Comparison of ENCODE assay signal across 8 cellular contexts in genomic region chr1:108745980-108746381, GRCh38. TPM values are rescaled to one million over a fixed set of nuclear protein-coding genes. Genes with fewer than 3 reads are reported as not detected.
DNase-seq lines count a peak whose midpoint lies in the region; TF ChIP-seq lines count a peak whose summit lies in the region.

No MANE protein-coding gene starts in this region.

- H3K36me3 ChIP-seq in GM23248 (ENCODE audit: low read depth) (no peaks in the 10 kb centered on the region), SU-DHL-6 (ENCODE audit: low read length) (no peaks in the 10 kb centered on the region), esophagus squamous epithelium (no peaks in the 10 kb centered on the region), sigmoid colon (no peaks in the 10 kb centered on the region)

- in situ Hi-C loops in GM23248 (cut with MboI): no loop called here

- TF ChIP-seq POLR2A in esophagus squamous epithelium (IDR thresholded peaks at IDR 0.05): no peak
- no peak for TF ChIP-seq POLR2A in sigmoid colon (IDR thresholded peaks at IDR 0.05)

- H3K4me3 ChIP-seq in GM23248 (no peak overlapping the region), SU-DHL-6 (ENCODE audit: insufficient read depth, low read length, poor library complexity, severe bottlenecking) (no peak overlapping the region), esophagus squamous epithelium (peak overlapping the region in 3 of 4 donors; percentile 74 to 99 (median 92)), sigmoid colon (peak overlapping the region in 3 of 4 donors; percentile 68 to 87 (median 85))

- H3K9me3 ChIP-seq in GM23248 (ENCODE audit: low read depth) (no peaks in the 10 kb centered on the region), SU-DHL-6 (ENCODE audit: insufficient read depth, low read length) (no peaks in the 10 kb centered on the region), esophagus squamous epithelium (no peaks in the 10 kb centered on the region), sigmoid colon (no peaks in the 10 kb centered on the region)

- H3K79me2 ChIP-seq in GM23248 (ENCODE audit: insufficient read depth) (peaks cover 37% of the 10 kb centered on the region), SU-DHL-6 (ENCODE audit: insufficient read depth, low read length) (peaks cover 19% of the 10 kb centered on the region; the same call in 1 of the 2 replicates)

- H3K9me2 ChIP-seq in GM23248 (ENCODE audit: insufficient read depth): no peaks in the 10 kb centered on the region
- no peaks in the 10 kb centered on the region for H3K9me2 ChIP-seq in SU-DHL-6 (replicated peaks; ENCODE audit: insufficient read depth, low read length)

- H3K9ac ChIP-seq in GM23248 (no peak overlapping the region), SU-DHL-6 (ENCODE audit: low read length) (no peak overlapping the region)

- DNase-seq in GM23248 (no peak), esophagus squamous epithelium (lab: John Stamatoyannopoulos, UW) (no peak), sigmoid colon (no peak), NCI-H146 (lab: John Stamatoyannopoulos, UW) (no peak), H4 (ENCODE audit: low spot score) (no peak), activated gamma-delta T cell (lab: John Stamatoyannopoulos, UW) (no peak)
- no peak for DNase-seq in stimulated activated CD4-positive, alpha-beta T cell treated with anti-CD3 and anti-CD28 coated beads, Interleukin-4, amount 100 ng/mL, for 24 hours

- H3K27me3 ChIP-seq in GM23248 (replicated peaks; ENCODE audit: insufficient read depth) (no peaks in the 10 kb centered on the region), SU-DHL-6 (ENCODE audit: low read length) (no peaks in the 10 kb centered on the region), esophagus squamous epithelium (no peaks in the 10 kb centered on the region), sigmoid colon (no peaks in the 10 kb centered on the region)

- H3K4me2 ChIP-seq in GM23248 (ENCODE audit: unreplicated experiment): no peak overlapping the region
- H3K4me2 ChIP-seq in SU-DHL-6 (ENCODE audit: low read depth, low read length, poor library complexity, severe bottlenecking): peak overlapping the region; percentile 30

- H3K27ac ChIP-seq in GM23248: peak overlapping the region; percentile 99; the same call in 1 of the 2 replicates
- no peak overlapping the region for H3K27ac ChIP-seq in SU-DHL-6 (ENCODE audit: low read depth, low read length)
- peak overlapping the region; percentile 97 to 100 (median 98) for H3K27ac ChIP-seq in esophagus squamous epithelium
- peak overlapping the region; percentile 92 to 99 (median 98) for H3K27ac ChIP-seq in sigmoid colon

- TF ChIP-seq CTCF in SU-DHL-6 (IDR thresholded peaks at IDR 0.05; ENCODE audit: insufficient read depth, low read length, poor library complexity, severe bottlenecking): no peak
- TF ChIP-seq CTCF in esophagus squamous epithelium (IDR thresholded peaks at IDR 0.05): no peak
- TF ChIP-seq CTCF in sigmoid colon (IDR thresholded peaks at IDR 0.05): no peak

- H3K4me1 ChIP-seq in GM23248 (ENCODE audit: insufficient read depth): peaks cover 15% of the 10 kb centered on the region
- peaks cover 5 to 38% (median 13%) of the 10 kb centered on the region in 3 donors for H3K4me1 ChIP-seq in esophagus squamous epithelium
- peaks cover 0 to 35% (median 21%) of the 10 kb centered on the region in 4 donors for H3K4me1 ChIP-seq in sigmoid colon

- H2AFZ ChIP-seq in GM23248: peak overlapping the region; percentile 83
- peak overlapping the region; percentile 88 for H2AFZ ChIP-seq in SU-DHL-6 (ENCODE audit: low read depth, low read length, severe bottlenecking)

- intact Hi-C loops in esophagus squamous epithelium (cut with DNase I) (no loop called here), sigmoid colon (cut with DNase I) (loop anchor here (2.0 to 5.0 kb wide), 3 partner anchors 131 to 187 kb away; partner anchors contain the start of gene GPSM2)

- no peaks in the 10 kb centered on the region for H4K20me1 ChIP-seq in GM23248 (ENCODE audit: insufficient read depth)
- no peaks in the 10 kb centered on the region for H4K20me1 ChIP-seq in SU-DHL-6 (ENCODE audit: low read depth, low read length)

- WGBS in GM23248 (ENCODE audit: low coverage in 1 of 2, low lambda C conversion rate in 2 of 2, missing lambda C conversion rate in 2 of 2), 2 experiments: 5 to 11% methylated on average over 3 of the region's 3 CpGs
- 27 to 39% methylated on average over 3 of the region's 3 CpGs for WGBS in esophagus squamous epithelium, 2 donors
- 47 to 51% methylated on average over 3 of the region's 3 CpGs for WGBS in sigmoid colon, 2 donors

- TF ChIP-seq EP300 in sigmoid colon (IDR thresholded peaks at IDR 0.05): no peak

- H3F3A ChIP-seq in GM23248 (ENCODE audit: insufficient read depth): peaks cover 11% of the 10 kb centered on the region
- H3F3A ChIP-seq in SU-DHL-6 (ENCODE audit: insufficient read depth): peaks cover 10% of the 10 kb centered on the region; the same call in 1 of the 2 replicates

RNA-seq across cellular contexts. Expression of gene STXBP3, which starts 0.5 kb away (rescaled TPM):
- 26.8 and 42.3 TPM in 2 replicates for total RNA-seq in GM23248 (2014; rRNA removed; shearing (Covaris generic))
- polyA plus RNA-seq in GM23248 (2016; fragmentation: Nextera tagmentation; extraction: Ambion mirVana): 43.7 and 46.4 TPM in 2 replicates
- total RNA-seq in esophagus squamous epithelium: 10 to 100 TPM; 31.3 to 79.9 (median 45.3) TPM
- 100 to 1,000 TPM in 2 of 4 donors, 10 to 100 TPM in 2; 48.2 to 105 (median 94.1) TPM for total RNA-seq in sigmoid colon
- 10 to 100 TPM; 30.3 to 60.1 (median 52.3) TPM for polyA plus RNA-seq in sigmoid colon
- total RNA-seq in H4 (2014; rRNA removed; shearing (Covaris generic)): 30.9 and 38.1 TPM in 2 replicates

RNA-seq across cellular contexts. Expression of gene FNDC7, which starts 33.3 kb away (rescaled TPM):
- total RNA-seq in GM23248 (2014; rRNA removed; shearing (Covaris generic)): not detected in 2 replicates
- not detected in 2 replicates for polyA plus RNA-seq in GM23248 (2016; fragmentation: Nextera tagmentation; extraction: Ambion mirVana)
- total RNA-seq in esophagus squamous epithelium: not detected
- not detected for total RNA-seq in sigmoid colon
- not detected for polyA plus RNA-seq in sigmoid colon
- total RNA-seq in H4 (2014; rRNA removed; shearing (Covaris generic)): not detected in 2 replicates

RNA-seq across cellular contexts. Expression of gene PRPF38B, which starts 53.9 kb away (rescaled TPM):
- 9.7 and 10.9 TPM in 2 replicates for total RNA-seq in GM23248 (2014; rRNA removed; shearing (Covaris generic))
- polyA plus RNA-seq in GM23248 (2016; fragmentation: Nextera tagmentation; extraction: Ambion mirVana) (21.3 and 25.6 TPM in 2 replicates), sigmoid colon (10 to 100 TPM; 13.8 to 31.3 (median 15.0) TPM)
- total RNA-seq in esophagus squamous epithelium (10 to 100 TPM; 14.4 to 38.1 (median 27.2) TPM), sigmoid colon (10 to 100 TPM; 24.7 to 28.0 (median 26.1) TPM)
- 5.3 and 7.6 TPM in 2 replicates for total RNA-seq in H4 (2014; rRNA removed; shearing (Covaris generic))

Comparison
In these comparisons a context has a peak if more than half of its experiments do, and no peak if none do; other contexts are left out.
1. H3K4me3 ChIP-seq: peak in esophagus squamous epithelium (3 of 4) and sigmoid colon (3 of 4); none in GM23248 (single experiment) and SU-DHL-6 (single experiment).